8 cellular contexts compared by ENCODE assay signal in the genomic region with DNA sequence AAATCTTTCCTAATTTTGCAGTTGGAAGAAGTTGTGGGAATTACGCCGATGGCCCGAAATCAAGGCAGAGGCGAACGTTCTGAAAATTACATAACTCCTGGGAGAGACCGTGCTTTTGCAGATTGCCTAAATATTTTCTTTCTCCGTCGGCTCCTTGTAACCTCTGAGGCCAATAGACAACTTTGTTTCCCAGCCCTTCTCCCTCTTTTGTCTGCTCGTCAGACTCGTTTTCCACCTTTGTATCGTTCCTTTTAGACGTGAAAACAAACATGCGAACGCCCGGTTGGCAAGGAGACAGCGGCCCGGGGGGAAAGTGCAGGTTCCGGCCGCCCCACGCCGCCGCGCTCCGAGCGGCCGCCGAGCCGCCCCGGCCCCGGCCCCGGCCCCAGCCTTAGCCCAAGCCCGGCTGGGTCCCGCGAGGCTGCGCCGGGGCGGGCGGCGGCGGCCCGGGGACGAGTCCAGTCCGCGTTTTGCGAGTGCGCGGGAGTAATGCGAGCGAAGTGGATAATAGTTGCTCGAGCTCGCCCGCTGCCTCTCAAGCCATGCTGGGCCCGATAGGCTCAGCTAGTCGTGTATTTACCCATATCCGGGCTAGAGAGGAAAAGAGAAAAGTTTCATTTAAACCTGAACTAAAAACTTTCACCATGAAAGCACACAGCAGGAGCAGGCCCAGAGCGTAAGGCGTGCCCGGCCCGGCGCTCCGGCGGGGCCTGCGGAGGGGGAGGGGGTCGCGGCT. TPM values are rescaled to one million over a fixed set of nuclear protein-coding genes. Genes with fewer than 3 reads are reported as not detected.
DNase-seq lines count a peak whose midpoint lies in the region; ATAC-seq and TF ChIP-seq lines count a peak whose summit lies in the region.

TSS of gene ARID1B (plus strand) at position 538 of the 736 bp plus-strand sequence. CDS start 303 bp downstream, outside the sequence.

- H3K4me3 ChIP-seq in kidney epithelial cell (ENCODE audit: low read depth, low read length): peak within 1 kb of the TSS; percentile 53

- H3K27ac Mint-ChIP-seq in central memory CD8-positive, alpha-beta T cell (ENCODE audit: low read depth): peak within 1 kb of the TSS; percentile 91

- ATAC-seq in GM18508 (IDR thresholded peaks at IDR 0.05; ENCODE audit: insufficient read depth, unreplicated experiment): peak; percentile 33
- ATAC-seq in HG02973 (IDR thresholded peaks at IDR 0.05; ENCODE audit: unreplicated experiment): peak; percentile 48
- ATAC-seq in activated CD4-positive, CD25-positive, alpha-beta regulatory T cell treated with anti-CD3 and anti-CD28 coated beads, Interleukin-2, amount 50 U/mL, for 24 hours: peak; percentile 54
- peak; percentile 57 for ATAC-seq in central memory CD8-positive, alpha-beta T cell (replicated peaks; ENCODE audit: extremely low read depth, poor library complexity, severe bottlenecking)

- TF ChIP-seq CTCF in kidney epithelial cell (IDR thresholded peaks at IDR 0.05; ENCODE audit: insufficient read depth, low read length, poor library complexity, severe bottlenecking): no peak

- peak within 1 kb of the TSS; percentile 94 for H3K4me3 Mint-ChIP-seq in central memory CD8-positive, alpha-beta T cell

- H3K4me1 Mint-ChIP-seq in central memory CD8-positive, alpha-beta T cell: peaks cover 31% of the 10 kb centered on the region

- H3K36me3 Mint-ChIP-seq in central memory CD8-positive, alpha-beta T cell (ENCODE audit: insufficient read depth): peaks cover 18% of the 10 kb centered on the region

- no peaks in the 10 kb centered on the region for H3K27me3 ChIP-seq in kidney epithelial cell (ENCODE audit: control insufficient read depth, insufficient read depth, low read length)

- H3K27me3 Mint-ChIP-seq in central memory CD8-positive, alpha-beta T cell: no peaks in the 10 kb centered on the region

- no peaks in the 10 kb centered on the region for H3K9me3 Mint-ChIP-seq in central memory CD8-positive, alpha-beta T cell

- DNase-seq in 8988T: peak; percentile 72
- DNase-seq in NCI-H2171 (lab: John Stamatoyannopoulos, UW): peak; percentile 68
- DNase-seq in central memory CD8-positive, alpha-beta T cell (ENCODE audit: low spot score in 2 of 2): peak; percentile 62 to 75
- no peak for DNase-seq in kidney epithelial cell (ENCODE audit: low read depth)
- peak; percentile 43 to 57 for DNase-seq in stimulated activated CD4-positive, alpha-beta T cell treated with anti-CD3 and anti-CD28 coated beads, Interleukin-15, amount 100 ng/mL, for 48 hours (ENCODE audit: low read depth in 2 of 2)

- H3K36me3 ChIP-seq in kidney epithelial cell (ENCODE audit: control insufficient read depth, insufficient read depth, low read length): no peaks in the 10 kb centered on the region

RNA-seq across cellular contexts. Expression of gene ARID1B, which starts in this region (rescaled TPM):
- 47.3 and 59.0 TPM in 2 replicates for total RNA-seq in kidney epithelial cell
